1 cellular context compared by ENCODE assay signal in genomic region chr1:42922687-42923366, GRCh38.
TF ChIP-seq lines count a peak whose summit lies in the region.

No MANE protein-coding gene starts in this region.

TF ChIP-seq in K562, 482 proteins besides CTCF, POLR2A, EP300 and RAD21 (continued from another document):
- TF ChIP-seq ZBTB2 (IDR thresholded peaks at IDR 0.05) (peak; percentile 55), MTA3 (IDR thresholded peaks at IDR 0.05; ENCODE audit: borderline replicate concordance) (peak; percentile 82), FOXK2 (conservative IDR thresholded peaks at IDR 0.05 in 1 of 2, IDR thresholded peaks at IDR 0.05 in 1 of 2; ENCODE audit: low read depth in 2 of 2) (0 out of 4 replicates have a peak, but pooled peaks of 1 of the 2 experiments have one; percentile 14), ZKSCAN1 (IDR thresholded peaks at IDR 0.05; ENCODE audit: low read depth, low read length) (no peak), PRPF4 (IDR thresholded peaks at IDR 0.05; ENCODE audit: insufficient read depth, low read depth, low read length, poor library complexity, severe bottlenecking) (no peak), SLC30A9 (CRISPR knock-in tag; IDR thresholded peaks at IDR 0.05) (no peak), PATZ1 (CRISPR knock-in tag; IDR thresholded peaks at IDR 0.05; ENCODE audit: borderline replicate concordance) (no peak), GATAD2B (IDR thresholded peaks at IDR 0.05; ENCODE audit: borderline replicate concordance) (no peak), HNRNPUL1 (IDR thresholded peaks at IDR 0.05; ENCODE audit: low read length) (no peak), STAT6 (CRISPR knock-in tag; IDR thresholded peaks at IDR 0.05) (no peak), TCF3 (CRISPR knock-in tag; IDR thresholded peaks at IDR 0.05) (peak; percentile 47), CLOCK (CRISPR knock-in tag; IDR thresholded peaks at IDR 0.05; ENCODE audit: borderline replicate concordance) (no peak), MXI1 (IDR thresholded peaks at IDR 0.05; ENCODE audit: low read depth, low read length) (no peak), CHD2 (IDR thresholded peaks at IDR 0.05; ENCODE audit: low read depth, low read length) (no peak), DPF2 (IDR thresholded peaks at IDR 0.05) (peak; percentile 75), BRCA1 (IDR thresholded peaks at IDR 0.05) (no peak), BRCA1 (CRISPR knock-in tag; IDR thresholded peaks at IDR 0.05) (no peak), HDAC3 (IDR thresholded peaks at IDR 0.05; ENCODE audit: borderline replicate concordance, partially characterized antibody) (no peak), TSHZ1 (CRISPR knock-in tag; IDR thresholded peaks at IDR 0.05) (no peak), CHD1 (IDR thresholded peaks at IDR 0.05; ENCODE audit: low read length) (no peak), MAZ (CRISPR knock-in tag; conservative IDR thresholded peaks at IDR 0.05 in 1 of 2, IDR thresholded peaks at IDR 0.05 in 1 of 2) (peak in 1 of 2 experiments; percentile 62; a peak in 1 of 4 replicates), GTF2A2 (tag; IDR thresholded peaks at IDR 0.05) (no peak), ZNF3 (CRISPR knock-in tag; IDR thresholded peaks at IDR 0.05) (no peak), EWSR1 (IDR thresholded peaks at IDR 0.05; ENCODE audit: borderline replicate concordance, low read depth, partially characterized antibody) (no peak), PHTF2 (CRISPR knock-in tag; IDR thresholded peaks at IDR 0.05) (no peak), DDX20 (tag; IDR thresholded peaks at IDR 0.05; ENCODE audit: low read depth) (no peak), CXXC5 (CRISPR knock-in tag; IDR thresholded peaks at IDR 0.05) (0 out of 2 replicates have a peak, but pooled peaks have one; percentile 27), ELK1 (CRISPR knock-in tag; IDR thresholded peaks at IDR 0.05) (no peak), ZNF146 (CRISPR knock-in tag; IDR thresholded peaks at IDR 0.05; ENCODE audit: unreplicated experiment) (no peak), RB1 (IDR thresholded peaks at IDR 0.05; ENCODE audit: low read depth) (0 out of 2 replicates have a peak, but pooled peaks have one; percentile 25), SIN3B (IDR thresholded peaks at IDR 0.05; ENCODE audit: low read depth) (no peak), U2AF2 (optimal IDR thresholded peaks at IDR 0.05; ENCODE audit: low read depth, low read length) (no peak), MIER1 (IDR thresholded peaks at IDR 0.05; ENCODE audit: low read depth) (0 out of 2 replicates have a peak, but pooled peaks have one; percentile 49), E4F1 (CRISPR knock-in tag; IDR thresholded peaks at IDR 0.05; ENCODE audit: borderline replicate concordance) (no peak), SFPQ (IDR thresholded peaks at IDR 0.05; ENCODE audit: low read depth, low read length) (no peak), GTF2B (IDR thresholded peaks at IDR 0.05; ENCODE audit: extremely low read depth, insufficient read length) (no peak), RBM14 (IDR thresholded peaks at IDR 0.05; ENCODE audit: borderline replicate concordance, insufficient read depth, low read depth, low read length) (no peak), HDGF (IDR thresholded peaks at IDR 0.05) (0 out of 2 replicates have a peak, but pooled peaks have one; percentile 94), KDM5B (IDR thresholded peaks at IDR 0.05; ENCODE audit: insufficient replicate concordance, low read depth, low read length) (no peak), CBFA2T3 (IDR thresholded peaks at IDR 0.05) (peak; percentile 82)
TF ChIP-seq in K562: peak in this region for 78.
